Comparison of ENCODE assay signal across 17 cellular contexts in the genomic region with DNA sequence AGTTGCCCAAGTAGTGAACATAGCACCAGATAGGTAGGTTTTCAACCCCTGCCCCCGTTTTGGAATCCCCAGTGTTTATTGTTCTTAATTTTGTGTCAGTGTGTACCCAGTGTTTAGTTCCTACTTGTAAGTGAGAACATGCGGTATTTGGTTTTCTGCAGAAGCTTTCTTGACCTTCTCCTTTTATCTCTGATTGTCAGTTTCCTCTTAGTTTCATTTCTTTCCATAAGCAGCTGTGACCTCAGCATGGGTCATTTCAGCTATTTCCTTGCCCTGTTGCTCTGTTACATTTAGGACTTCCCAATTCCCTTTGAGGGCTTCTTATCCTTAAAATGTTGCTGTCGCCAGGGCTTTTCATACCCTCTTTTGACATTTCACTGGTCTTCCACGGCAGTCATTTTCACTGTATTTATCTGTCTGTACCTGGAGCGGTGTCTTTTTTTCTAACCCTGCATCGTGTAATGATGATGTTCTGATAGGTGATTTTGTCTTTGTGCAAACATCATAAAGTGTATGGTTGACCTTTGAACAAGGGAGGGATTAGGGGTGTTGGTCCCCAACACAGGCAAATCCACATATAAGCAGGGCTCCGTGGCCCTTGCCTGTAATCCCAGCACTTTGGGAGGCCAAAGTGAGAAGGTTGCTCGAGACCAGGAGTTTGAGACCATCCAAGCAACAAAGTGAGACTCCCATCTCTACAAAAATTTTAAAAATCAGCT. TPM values are rescaled to one million over a fixed set of nuclear protein-coding genes. Genes with fewer than 3 reads are reported as not detected.
A peak's percentile ranks its signal among the peaks of the same experiment; 100 is the strongest.
DNase-seq lines count a peak whose midpoint lies in the region; ATAC-seq, FAIRE-seq and TF ChIP-seq lines count a peak whose summit lies in the region.
"Had no signal": no experiment of that assay in that cellular context is flagged by ENCODE, and none has a peak within 500 bp of the region (broad histone marks: within the 10 kb centered on the region; RNA-seq: fewer than 3 reads in every experiment).

No MANE protein-coding gene starts in this region.

- no peak overlapping the region for H3K9ac ChIP-seq in endodermal cell (ENCODE audit: extremely low read depth, low read length, poor library complexity, severe bottlenecking)

- no peaks in the 10 kb centered on the region for H3K27me3 Mint-ChIP-seq in endodermal cell (ENCODE audit: insufficient read depth)

- H3K27ac ChIP-seq in C4-2B (peak overlapping the region; percentile 62), endodermal cell (ENCODE audit: low read depth, low read length) (no peak overlapping the region), mesodermal cell (ENCODE audit: low read depth, low read length, severe bottlenecking) (peak overlapping the region; percentile 62)
- H3K27ac ChIP-seq: prostate gland, SJCRH30 had no signal

- peaks cover 13% of the 10 kb centered on the region for H3K4me1 ChIP-seq in endodermal cell (ENCODE audit: control insufficient read depth, insufficient read depth, low read length)
- peaks cover 37% of the 10 kb centered on the region for H3K4me1 ChIP-seq in mesodermal cell (ENCODE audit: control insufficient read depth, insufficient read depth, low read length, poor library complexity, severe bottlenecking)
- H3K4me1 ChIP-seq: prostate gland had no signal

- H3K36me3 ChIP-seq in endodermal cell (ENCODE audit: control insufficient read depth, insufficient read depth, low read length) (peaks cover 5% of the 10 kb centered on the region), mesodermal cell (ENCODE audit: control insufficient read depth, insufficient read depth, low read length) (peaks cover 25% of the 10 kb centered on the region)
- H3K36me3 ChIP-seq: left lung, prostate gland, SJCRH30, thoracic aorta had no signal

- no peak for FAIRE-seq in GM12892 (lab: Jason Lieb, UNC)

- no peak overlapping the region for H3K4me3 Mint-ChIP-seq in endodermal cell

- H3K36me3 Mint-ChIP-seq in endodermal cell (ENCODE audit: low read depth) = peaks cover 15% of the 10 kb centered on the region

- no peak for ATAC-seq in HG03045 (IDR thresholded peaks at IDR 0.05; ENCODE audit: unreplicated experiment)
- ATAC-seq: foreskin keratinocyte had no signal

- TF ChIP-seq POLR2A in GM12892 (IDR thresholded peaks at IDR 0.05; ENCODE audit: low read depth, low read length) = no peak

- peak; percentile 81 for DNase-seq in OCI-M1 (lab: John Stamatoyannopoulos, UW)
- DNase-seq in endodermal cell = peak; percentile 24
- no peak for DNase-seq in activated CD4-positive, alpha-beta T cell treated with anti-CD3 and anti-CD28 coated beads for 1 hour
- no peak for DNase-seq in activated CD8-positive, alpha-beta memory T cell treated with anti-CD3 and anti-CD28 coated beads for 24 hours
- DNase-seq in GM12892 (ENCODE audit: insufficient read length) = no peak
- DNase-seq: activated CD4-positive, alpha-beta T cell treated with anti-CD3 and anti-CD28 coated beads for 4 hours; AML-193; caudate nucleus; foreskin keratinocyte; KG1; left lung; SJCRH30 had no signal

- H3K9me3 Mint-ChIP-seq in endodermal cell = peaks cover 3% of the 10 kb centered on the region

- peaks cover 6% of the 10 kb centered on the region for H3K9me3 ChIP-seq in endodermal cell (ENCODE audit: control insufficient read depth, low read length)
- H3K9me3 ChIP-seq in mesodermal cell (ENCODE audit: control insufficient read depth, low read length) = peaks cover 3% of the 10 kb centered on the region
- H3K9me3 ChIP-seq: left lung, prostate gland, thoracic aorta had no signal

- TF ChIP-seq CTCF in C4-2B (conservative IDR thresholded peaks at IDR 0.05) (no peak), endodermal cell (conservative IDR thresholded peaks at IDR 0.05) (no peak)

- H3K4me3 ChIP-seq in endodermal cell (ENCODE audit: low read length) = no peak overlapping the region
- no peak overlapping the region for H3K4me3 ChIP-seq in mesodermal cell (ENCODE audit: extremely low read depth, insufficient read depth, low read length, poor library complexity, severe bottlenecking)
- H3K4me3 ChIP-seq: left lung, prostate gland, SJCRH30, thoracic aorta had no signal

- H3K27me3 ChIP-seq in endodermal cell (ENCODE audit: control insufficient read depth, insufficient read depth, low read length, poor library complexity, severe bottlenecking) = no peaks in the 10 kb centered on the region
- H3K27me3 ChIP-seq: foreskin keratinocyte, left lung, SJCRH30 had no signal

- WGBS in endodermal cell (ENCODE audit: insufficient coverage in 1 of 2, insufficient read length in 1 of 2), 2 experiments = 83 to 84% methylated on average over 6 to 8 of the region's 8 CpGs
- 80 to 81% methylated on average over 5 to 7 of the region's 8 CpGs for WGBS in mesodermal cell (ENCODE audit: insufficient coverage in 2 of 2), 2 experiments

- H3K27ac Mint-ChIP-seq in endodermal cell = peak overlapping the region; percentile 16

- peaks cover 51% of the 10 kb centered on the region for H3K4me1 Mint-ChIP-seq in endodermal cell

RNA-seq across cellular contexts. Expression of a gene that starts 15.0 kb away (rescaled TPM):
- 100 to 1,000 TPM in 1 of 2 donors, 10 to 100 TPM in 1; 89.6 to 104 TPM for total RNA-seq in endodermal cell
- polyA plus RNA-seq in endodermal cell (2013, experiment 1 of 2) = 65.1 TPM
- polyA plus RNA-seq in endodermal cell (2013, experiment 2 of 2) = 69.4 TPM
- polyA plus RNA-seq in mesodermal cell (2013, experiment 1 of 2) = 59.9 TPM
- 56.4 TPM for polyA plus RNA-seq in mesodermal cell (2013, experiment 2 of 2)
- polyA plus RNA-seq in GM12892 (2012; ENCODE audit: missing spikeins) = 1.2 TPM

RNA-seq across cellular contexts. Expression of a gene that starts 15.7 kb away (rescaled TPM):
- 10 to 100 TPM; 33.8 to 51.0 TPM for total RNA-seq in endodermal cell
- polyA plus RNA-seq in endodermal cell (2013, experiment 1 of 2) = 71.7 TPM
- 58.8 TPM for polyA plus RNA-seq in endodermal cell (2013, experiment 2 of 2)
- polyA plus RNA-seq in mesodermal cell (2013, experiment 1 of 2) = 43.5 TPM
- 46.4 TPM for polyA plus RNA-seq in mesodermal cell (2013, experiment 2 of 2)
- 29.1 TPM for polyA plus RNA-seq in GM12892 (2012; ENCODE audit: missing spikeins)

Comparison
In these comparisons a context has a peak if more than half of its experiments do, and no peak if none do; other contexts are left out.
1. DNase-seq: peak in OCI-M1 (single experiment) and endodermal cell (single experiment); none in activated CD4-positive, alpha-beta T cell treated with anti-CD3 and anti-CD28 coated beads for 1 hour (single experiment), activated CD8-positive, alpha-beta memory T cell treated with anti-CD3 and anti-CD28 coated beads for 24 hours (single experiment) and GM12892 (single experiment).